In genomic region chr1:232765536-232765935, GRCh38 we compare ENCODE assay signal across 17 cellular contexts.
"Had no signal": no experiment of that assay in that cellular context is flagged by ENCODE, and none has a peak within 500 bp of the region (broad histone marks: within the 10 kb centered on the region; RNA-seq: fewer than 3 reads in every experiment).

No MANE protein-coding gene starts in this region.

- H3K9me3 ChIP-seq: left ventricle myocardium inferior had no signal

- H3K4me3 Mint-ChIP-seq: activated naive CD4-positive, alpha-beta T cell treated with anti-CD3 and anti-CD28 coated beads, Interleukin-2, amount 50 U/mL, for 24 hours; brain; endodermal cell; neural crest cell; stimulated activated naive B cell treated with anti-CD40 and anti-IgM and Interleukin-4, amounts not matched to agents 10 μg/mL and 1 μg/mL and 100 μg/mL, for 72 hours; T-helper 1 cell treated with Interleukin-12 subunit alpha and Interleukin-12 subunit beta and Interleukin-4 antibody, amounts not matched to agents 30 μg/mL and 1 μg/mL, for 36 hours had no signal

- H3K27ac ChIP-seq: left ventricle myocardium inferior, parathyroid adenoma had no signal

- H3K9ac ChIP-seq: parathyroid adenoma had no signal

- H3K4me3 ChIP-seq: left ventricle myocardium inferior had no signal

- H3K36me3 ChIP-seq: left ventricle myocardium inferior had no signal

- DNase-seq: activated CD4-positive, alpha-beta T cell treated with anti-CD3 and anti-CD28 coated beads, Interleukin-2, amount 50 U/mL, for 1 hour; activated CD4-positive, CD25-positive, alpha-beta regulatory T cell; amniotic stem cell; cerebellar nuclear complex; erythroblast; left ventricle myocardium inferior; right cardiac atrium; stimulated activated CD4-positive, alpha-beta T cell treated with anti-CD3 and anti-CD28 coated beads, Interleukin-2, amount 100 ng/mL, for 24 hours; stimulated activated naive B cell treated with anti-CD40 and anti-IgM and Interleukin-4, amounts not matched to agents 10 μg/mL and 1 μg/mL and 100 μg/mL, for 72 hours; substantia nigra; trophoblast cell had no signal

- H2AFZ ChIP-seq: parathyroid adenoma had no signal

- H3K4me1 ChIP-seq: parathyroid adenoma had no signal

- H3K79me2 ChIP-seq: parathyroid adenoma had no signal

- H3K27ac Mint-ChIP-seq: activated naive CD4-positive, alpha-beta T cell treated with anti-CD3 and anti-CD28 coated beads, Interleukin-2, amount 50 U/mL, for 24 hours; endodermal cell; stimulated activated naive B cell treated with anti-CD40 and anti-IgM and Interleukin-4, amounts not matched to agents 10 μg/mL and 1 μg/mL and 100 μg/mL, for 72 hours; T-helper 1 cell treated with Interleukin-12 subunit alpha and Interleukin-12 subunit beta and Interleukin-4 antibody, amounts not matched to agents 30 μg/mL and 1 μg/mL, for 36 hours had no signal

- H3K36me3 Mint-ChIP-seq: activated naive CD4-positive, alpha-beta T cell treated with anti-CD3 and anti-CD28 coated beads, Interleukin-2, amount 50 U/mL, for 24 hours; brain; stimulated activated naive B cell treated with anti-CD40 and anti-IgM and Interleukin-4, amounts not matched to agents 10 μg/mL and 1 μg/mL and 100 μg/mL, for 72 hours had no signal
